24 cellular contexts compared by ENCODE assay signal in genomic region chr11:78145511-78146030, GRCh38. TPM values are rescaled to one million over a fixed set of nuclear protein-coding genes. Genes with fewer than 3 reads are reported as not detected.
A peak's percentile ranks its signal among the peaks of the same experiment; 100 is the strongest.
DNase-seq lines count a peak whose midpoint lies in the region; ATAC-seq, FAIRE-seq and TF ChIP-seq lines count a peak whose summit lies in the region.
"Had no signal": no experiment of that assay in that cellular context is flagged by ENCODE, and none has a peak within 500 bp of the region (broad histone marks: within the 10 kb centered on the region; RNA-seq: fewer than 3 reads in every experiment).

No MANE protein-coding gene starts in this region.

- no peak for ATAC-seq in upper lobe of left lung (ENCODE audit: low FRiP score in 2 of 2)
- ATAC-seq: GM23338, HCT116 had no signal

- H3K27ac Mint-ChIP-seq in endodermal cell (peak overlapping the region; percentile 18), neural crest cell (ENCODE audit: unreplicated experiment) (no peak overlapping the region), type B pancreatic cell (peak overlapping the region; percentile 15)
- H3K27ac Mint-ChIP-seq: CD4-positive, CD25-positive, alpha-beta regulatory T cell; CD8-positive, alpha-beta memory T cell; GM23338; HFFc6 had no signal

- TF ChIP-seq POLR2A in upper lobe of left lung (IDR thresholded peaks at IDR 0.05): no peak

- FAIRE-seq in urothelium cell line (lab: Jason Lieb, UNC): no peak
- FAIRE-seq: A204.1, D721Med, G401.6, GM12892, GM18507, H54, HTR-8/SVneo had no signal

- no peak for TF ChIP-seq CTCF in endodermal cell (conservative IDR thresholded peaks at IDR 0.05)
- no peak for TF ChIP-seq CTCF in neural crest cell (conservative IDR thresholded peaks at IDR 0.05)
- TF ChIP-seq CTCF in type B pancreatic cell (conservative IDR thresholded peaks at IDR 0.05): no peak
- TF ChIP-seq CTCF in upper lobe of left lung (IDR thresholded peaks at IDR 0.05): no peak

- H3K9ac ChIP-seq in endodermal cell (ENCODE audit: extremely low read depth, low read length, poor library complexity, severe bottlenecking): no peak overlapping the region

- H3K9me3 ChIP-seq in endodermal cell (ENCODE audit: control insufficient read depth, low read length) (no peaks in the 10 kb centered on the region), upper lobe of left lung (no peaks in the 10 kb centered on the region)
- H3K9me3 ChIP-seq: BE2C, Caco-2 had no signal

- H3K27me3 Mint-ChIP-seq in endodermal cell (ENCODE audit: insufficient read depth) (no peaks in the 10 kb centered on the region), neural crest cell (ENCODE audit: low read depth) (no peaks in the 10 kb centered on the region), type B pancreatic cell (no peaks in the 10 kb centered on the region)
- H3K27me3 Mint-ChIP-seq: CD4-positive, CD25-positive, alpha-beta regulatory T cell; CD8-positive, alpha-beta memory T cell had no signal

- H3K27me3 ChIP-seq in endodermal cell (ENCODE audit: control insufficient read depth, insufficient read depth, low read length, poor library complexity, severe bottlenecking) (no peaks in the 10 kb centered on the region), upper lobe of left lung (no peaks in the 10 kb centered on the region)
- H3K27me3 ChIP-seq: BE2C had no signal

- H3K36me3 Mint-ChIP-seq in endodermal cell (ENCODE audit: low read depth): peaks cover 13% of the 10 kb centered on the region
- H3K36me3 Mint-ChIP-seq in neural crest cell (ENCODE audit: low read depth): peaks cover 7% of the 10 kb centered on the region
- peaks cover 9% of the 10 kb centered on the region for H3K36me3 Mint-ChIP-seq in type B pancreatic cell

- H3K4me1 Mint-ChIP-seq in endodermal cell (peaks cover 4% of the 10 kb centered on the region), neural crest cell (peaks cover 13% of the 10 kb centered on the region), type B pancreatic cell (ENCODE audit: unreplicated experiment) (peaks cover 15% of the 10 kb centered on the region)

- no peaks in the 10 kb centered on the region for H3K4me1 ChIP-seq in endodermal cell (ENCODE audit: control insufficient read depth, insufficient read depth, low read length)
- peaks cover under 1 to 3% (median 1%) of the 10 kb centered on the region in 4 donors for H3K4me1 ChIP-seq in upper lobe of left lung
- H3K4me1 ChIP-seq: BE2C had no signal

- H3K4me3 Mint-ChIP-seq in endodermal cell (no peak overlapping the region), neural crest cell (peak overlapping the region; percentile 16), type B pancreatic cell (no peak overlapping the region)
- H3K4me3 Mint-ChIP-seq: CD4-positive, CD25-positive, alpha-beta regulatory T cell; CD8-positive, alpha-beta memory T cell; GM23338; HFFc6 had no signal

- peak; percentile 95 for DNase-seq in SK-MEL-5 (ENCODE audit: low read depth, low spot score)
- no peak for DNase-seq in endodermal cell
- DNase-seq in neural crest cell (ENCODE audit: low read depth, low spot score): no peak
- DNase-seq in type B pancreatic cell (ENCODE audit: extremely low spot score, unreplicated experiment): no peak
- DNase-seq in activated CD4-positive, alpha-beta T cell treated with anti-CD3 and anti-CD28 coated beads, Interleukin-2, amount 50 U/mL, for 48 hours: no peak
- no peak for DNase-seq in upper lobe of left lung
- no peak for DNase-seq in urothelium cell line (ENCODE audit: low spot score)
- DNase-seq: ACHN; BE2C; C1 segment of cervical spinal cord; Caco-2; CD4-positive, CD25-positive, alpha-beta regulatory T cell; CD8-positive, alpha-beta memory T cell; HFFc6; IMR-90 had no signal

- H3K9me3 Mint-ChIP-seq in endodermal cell (no peaks in the 10 kb centered on the region), neural crest cell (no peaks in the 10 kb centered on the region), type B pancreatic cell (no peaks in the 10 kb centered on the region)
- H3K9me3 Mint-ChIP-seq: CD4-positive, CD25-positive, alpha-beta regulatory T cell; CD8-positive, alpha-beta memory T cell; GM23338; HFFc6 had no signal

- no peak for TF ChIP-seq EP300 in upper lobe of left lung (IDR thresholded peaks at IDR 0.05)

- 95% methylated on average over 1 of the region's 1 CpG; no CpG with 5 or more reads in 1 of the 2 experiments for WGBS in endodermal cell (ENCODE audit: insufficient coverage in 1 of 2, insufficient read length in 1 of 2), 2 experiments
- WGBS in upper lobe of left lung, 2 donors: 92 to 100% methylated on average over 1 of the region's 1 CpG

- H3K4me3 ChIP-seq in endodermal cell (ENCODE audit: low read length) (no peak overlapping the region), upper lobe of left lung (no peak overlapping the region)
- H3K4me3 ChIP-seq: GM23338 had no signal

- no peak overlapping the region for H3K27ac ChIP-seq in endodermal cell (ENCODE audit: low read depth, low read length)
- H3K27ac ChIP-seq in upper lobe of left lung: no peak overlapping the region

- peaks cover 11% of the 10 kb centered on the region for H3K36me3 ChIP-seq in endodermal cell (ENCODE audit: control insufficient read depth, insufficient read depth, low read length)
- peaks cover 0 to 2% (median 0%) of the 10 kb centered on the region in 4 donors for H3K36me3 ChIP-seq in upper lobe of left lung
- H3K36me3 ChIP-seq: BE2C had no signal

- in situ Hi-C loops in SK-MEL-5 (cut with HindIII; ENCODE audit: low pct_unique_long_range_greater_than_20kb, low sequenced_read_pairs): no loop called here

RNA-seq across cellular contexts. Expression of gene ALG8, which starts 6.1 kb away (rescaled TPM):
- total RNA-seq in SK-MEL-5 (2014; rRNA removed; shearing (Covaris generic)): 118 and 124 TPM in 2 replicates
- 66.5 and 74.4 TPM in 2 replicates for polyA plus RNA-seq in SK-MEL-5 (2015; cell fraction: cytosol; rRNA removed)
- 43.7 and 50.1 TPM in 2 replicates for polyA plus RNA-seq in SK-MEL-5 (2015; cell fraction: nucleus; rRNA removed)
- total RNA-seq in endodermal cell (10 to 100 TPM; 72.1 to 81.4 TPM), neural crest cell (79.7 and 86.7 TPM in 2 replicates), type B pancreatic cell (ENCODE audit: low replicate concordance) (45.2 and 71.8 TPM in 2 replicates), upper lobe of left lung (10 to 100 TPM in 5 of 6 donors, 1 to 10 TPM in 1; 5.2 to 31.4 (median 23.0) TPM)
- 71.0 TPM for polyA plus RNA-seq in endodermal cell (2013, experiment 1 of 2)
- polyA plus RNA-seq in endodermal cell (2013, experiment 2 of 2): 64.7 TPM

RNA-seq across cellular contexts. Expression of gene KCTD21, which starts 42.9 kb away (rescaled TPM):
- total RNA-seq in SK-MEL-5 (2014; rRNA removed; shearing (Covaris generic)): 5.8 and 6.0 TPM in 2 replicates
- 5.0 and 9.9 TPM in 2 replicates for polyA plus RNA-seq in SK-MEL-5 (2015; cell fraction: cytosol; rRNA removed)
- polyA plus RNA-seq in SK-MEL-5 (2015; cell fraction: nucleus; rRNA removed): 1.1 and 3.1 TPM in 2 replicates
- 1 to 10 TPM; 4.1 to 4.6 TPM for total RNA-seq in endodermal cell
- 4.5 TPM for polyA plus RNA-seq in endodermal cell (2013, experiment 1 of 2)
- polyA plus RNA-seq in endodermal cell (2013, experiment 2 of 2): 4.4 TPM
- total RNA-seq in neural crest cell: 6.4 and 8.4 TPM in 2 replicates
- 9.7 and 10.7 TPM in 2 replicates for total RNA-seq in type B pancreatic cell (ENCODE audit: low replicate concordance)
- 10 to 100 TPM in 4 of 6 donors, 1 to 10 TPM in 2; 8.4 to 18.9 (median 10.7) TPM for total RNA-seq in upper lobe of left lung

RNA-seq across cellular contexts. Expression of gene USP35, which starts 43.1 kb away (rescaled TPM):
- total RNA-seq in SK-MEL-5 (2014; rRNA removed; shearing (Covaris generic)): 5.4 and 5.6 TPM in 2 replicates
- polyA plus RNA-seq in SK-MEL-5 (2015; cell fraction: cytosol; rRNA removed): 5.6 and 6.2 TPM in 2 replicates
- polyA plus RNA-seq in SK-MEL-5 (2015; cell fraction: nucleus; rRNA removed): 47.0 and 64.9 TPM in 2 replicates
- total RNA-seq in endodermal cell (10 to 100 TPM in 1 of 2 donors, 1 to 10 TPM in 1; 8.6 to 11.2 TPM), neural crest cell (9.3 and 11.1 TPM in 2 replicates), type B pancreatic cell (ENCODE audit: low replicate concordance) (8.9 and 9.7 TPM in 2 replicates), upper lobe of left lung (10 to 100 TPM in 2 of 6 donors, 1 to 10 TPM in 4; 5.8 to 37.7 (median 8.0) TPM)
- 8.2 TPM for polyA plus RNA-seq in endodermal cell (2013, experiment 1 of 2)
- 6.9 TPM for polyA plus RNA-seq in endodermal cell (2013, experiment 2 of 2)
